25 cellular contexts compared by ENCODE assay signal in the genomic region with DNA sequence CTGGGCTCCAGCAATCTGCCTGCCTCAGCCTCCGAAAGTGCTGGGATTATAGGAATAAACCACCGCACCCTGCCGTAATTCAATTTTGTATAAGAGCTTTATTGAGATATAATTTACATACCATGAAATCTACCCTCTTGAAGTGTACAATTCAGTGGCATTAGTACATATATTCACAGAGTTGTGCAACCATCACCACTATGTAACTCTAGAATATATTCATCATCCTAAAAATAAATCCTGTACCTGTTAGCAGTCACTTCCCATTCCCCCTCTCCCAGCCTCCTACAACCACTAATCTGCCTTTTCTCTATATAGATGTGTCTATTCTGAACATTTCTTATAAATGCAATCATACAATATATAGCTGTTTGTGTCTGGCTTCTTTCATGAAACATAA. TPM values are rescaled to one million over a fixed set of nuclear protein-coding genes. Genes with fewer than 3 reads are reported as not detected.
DNase-seq lines count a peak whose midpoint lies in the region; ATAC-seq, FAIRE-seq and TF ChIP-seq lines count a peak whose summit lies in the region.
"Had no signal": no experiment of that assay in that cellular context is flagged by ENCODE, and none has a peak within 500 bp of the region (broad histone marks: within the 10 kb centered on the region; RNA-seq: fewer than 3 reads in every experiment).

No MANE protein-coding gene starts in this region.

- H3K23ac ChIP-seq in IMR-90 (ENCODE audit: low read depth, low read length), result no peak overlapping the region

- no peak overlapping the region for H2AFZ ChIP-seq in IMR-90 (replicated peaks; ENCODE audit: low read length, poor library complexity)

- peaks cover 54% of the 10 kb centered on the region for H3K4me1 ChIP-seq in A549
- H3K4me1 ChIP-seq in IMR-90 (ENCODE audit: control insufficient read depth, insufficient read depth, low read length), result peaks cover 35% of the 10 kb centered on the region
- peaks cover 56% of the 10 kb centered on the region for H3K4me1 ChIP-seq in RWPE2 (ENCODE audit: insufficient read depth, poor library complexity, severe bottlenecking)
- peaks cover 72% of the 10 kb centered on the region for H3K4me1 ChIP-seq in psoas muscle
- H3K4me1 ChIP-seq in heart left ventricle, result peaks cover 0 to 77% (median 35%) of the 10 kb centered on the region in 12 donors

- H3K4ac ChIP-seq in IMR-90 (ENCODE audit: low read depth, low read length), result no peak overlapping the region

- DNase-seq in A549 (ENCODE audit: low read depth in 1 of 2, low spot score in 1 of 2) (no peak), IMR-90 (no peak), RWPE2 (ENCODE audit: low spot score) (no peak), psoas muscle (no peak), heart left ventricle (no peak), mesenteric fat pad (ENCODE audit: low spot score) (no peak), RKO (ENCODE audit: low spot score) (no peak)
- DNase-seq: C1 segment of cervical spinal cord; CD4-positive, alpha-beta memory T cell; COR-L47; GDM1; HCEC 1CT; Karpas-422; NCI-H1105 treated with DMSO at 0.1 percent for 48 hours; NCI-H146; NCI-H1930; NCI-H2107; NCI-H446; NCI-H524 treated with DMSO at 0.1 percent for 48 hours; NCI-H774; SIG-M5 had no signal

- in situ Hi-C loops in IMR-90 (cut with MboI; ENCODE audit: low sequenced_read_pairs), result no loop called here

- TF ChIP-seq POLR2A in A549 (IDR thresholded peaks at IDR 0.05; ENCODE audit: low read length) (no peak), IMR-90 (IDR thresholded peaks at IDR 0.05; ENCODE audit: low read depth, low read length) (no peak), heart left ventricle (IDR thresholded peaks at IDR 0.05) (no peak)

- H3K79me1 ChIP-seq in IMR-90 (ENCODE audit: low read depth in 1 of 2, low read length in 2 of 2), result peaks cover 44 to 81% of the 10 kb centered on the region in 2 experiments

- H2BK20ac ChIP-seq in IMR-90 (ENCODE audit: low read depth, low read length), result no peak overlapping the region

- TF ChIP-seq RAD21 in A549 (conservative IDR thresholded peaks at IDR 0.05 in 1 of 2, IDR thresholded peaks at IDR 0.05 in 1 of 2), result no peak
- no peak for TF ChIP-seq RAD21 in IMR-90 (IDR thresholded peaks at IDR 0.05; ENCODE audit: low read length)

- no peak overlapping the region for H2BK120ac ChIP-seq in IMR-90 (ENCODE audit: low read depth, low read length)

- no peak overlapping the region for H3K9ac ChIP-seq in IMR-90 (ENCODE audit: low read depth, low read length)

- no peaks in the 10 kb centered on the region for H3K36me3 ChIP-seq in IMR-90 (ENCODE audit: control insufficient read depth, insufficient read depth, low read length)
- H3K36me3 ChIP-seq in RWPE2 (ENCODE audit: low read depth), result no peaks in the 10 kb centered on the region
- no peaks in the 10 kb centered on the region for H3K36me3 ChIP-seq in psoas muscle (ENCODE audit: insufficient read depth in 1 of 2, low read depth in 1 of 2)
- H3K36me3 ChIP-seq in heart left ventricle, result no peaks in the 10 kb centered on the region

- 74% methylated on average over 3 of the region's 3 CpGs for WGBS in A549 (ENCODE audit: missing lambda C conversion rate)
- no CpG with 5 or more reads among the region's 3 CpGs for WGBS in IMR-90 (ENCODE audit: extremely low coverage in 2 of 2, insufficient read length in 1 of 2), 2 experiments
- 79 to 95% (median 79%) methylated on average over 3 of the region's 3 CpGs for WGBS in psoas muscle, 3 donors
- 64 to 83% (median 73%) methylated on average over 3 of the region's 3 CpGs for WGBS in heart left ventricle, 4 donors

- no peak for ATAC-seq in A549
- ATAC-seq in IMR-90 (ENCODE audit: low read depth), result no peak
- ATAC-seq in RWPE2 (ENCODE audit: low read depth), result no peak; the same call in 2 of the 3 replicates
- ATAC-seq in psoas muscle, result peak; percentile 67 to 82 (median 78)
- ATAC-seq in heart left ventricle, result no peak
- ATAC-seq: GM12878 had no signal

- H3K14ac ChIP-seq in IMR-90 (replicated peaks; ENCODE audit: low read depth, low read length), result no peak overlapping the region

- no peak overlapping the region for H4K5ac ChIP-seq in IMR-90 (ENCODE audit: low read depth, low read length)

- H3K9me1 ChIP-seq in IMR-90 (ENCODE audit: insufficient read depth, low read length), result peaks cover 46% of the 10 kb centered on the region

- peaks cover 4% of the 10 kb centered on the region; the same call in 1 of the 2 replicates for H4K20me1 ChIP-seq in IMR-90 (ENCODE audit: insufficient read depth, low read length)

- H3K4me3 ChIP-seq in A549 (no peak overlapping the region), IMR-90 (ENCODE audit: insufficient read depth, low read depth, low read length) (no peak overlapping the region), RWPE2 (ENCODE audit: severe bottlenecking) (no peak overlapping the region), psoas muscle (no peak overlapping the region), heart left ventricle (no peak overlapping the region)
- H3K4me3 ChIP-seq: GM12878, SK-N-MC had no signal

- H3K18ac ChIP-seq in IMR-90 (ENCODE audit: low read depth, low read length), result no peak overlapping the region

- H3K4me2 ChIP-seq in A549 (peak overlapping the region; percentile 49; the same call in 2 of the 3 replicates), IMR-90 (ENCODE audit: low read depth, low read length) (no peak overlapping the region)

- intact Hi-C loops in IMR-90 (cut with micrococcal nuclease) (no loop called here), psoas muscle (cut with DNase I) (no loop called here), heart left ventricle (cut with DNase I) (no loop called here)

- H4K8ac ChIP-seq in IMR-90 (ENCODE audit: low read depth in 2 of 2, low read length in 2 of 2), result no peak overlapping the region

- dilution Hi-C loops in IMR-90 (cut with HindIII; ENCODE audit: low sequenced_read_pairs, unreplicated experiment), result no loop called here

- H3K27ac ChIP-seq in A549 (no peak overlapping the region), IMR-90 (ENCODE audit: insufficient read depth, low read length) (no peak overlapping the region), RWPE2 (ENCODE audit: poor library complexity, severe bottlenecking) (peak overlapping the region; percentile 80), psoas muscle (peak overlapping the region; percentile 64), heart left ventricle (no peak overlapping the region)
- H3K27ac ChIP-seq: HL-60, SK-N-MC had no signal

- no TSS peak for BruUV-seq in IMR-90 (replicated peaks; lab: Mats Ljungman, UMichigan)

- CTCF ChIA-PET in A549 (lab: Yijun Ruan, JAX) (interaction anchor here (0.8 to 2.8 kb wide), 10 partner anchors 8 to 134 kb away, joined by 3 to 19 read pairs (median 8); a partner anchor contains a TSS), IMR-90 (lab: Yijun Ruan, JAX) (interaction anchor here (1.0 kb wide), 1 partner anchor 9 kb away, joined by 4 read pairs; no protein-coding TSS in a partner anchor)

- H2AK5ac ChIP-seq in IMR-90 (ENCODE audit: low read depth, low read length), result no peak overlapping the region

- no peaks in the 10 kb centered on the region for H3K27me3 ChIP-seq in IMR-90 (ENCODE audit: control insufficient read depth, insufficient read depth, low read length)
- H3K27me3 ChIP-seq in RWPE2 (ENCODE audit: insufficient read depth, poor library complexity, severe bottlenecking), result no peaks in the 10 kb centered on the region
- H3K27me3 ChIP-seq in psoas muscle (ENCODE audit: insufficient read depth in 3 of 3, low read length in 2 of 3), result no peaks in the 10 kb centered on the region
- H3K27me3 ChIP-seq in heart left ventricle, result no peaks in the 10 kb centered on the region

- no peak overlapping the region for H2BK5ac ChIP-seq in IMR-90 (ENCODE audit: low read depth, low read length, poor library complexity, severe bottlenecking)

- POLR2A ChIA-PET in A549 (lab: Yijun Ruan, JAX), result no interaction called here
- POLR2A ChIA-PET in IMR-90 (lab: Charles Lee; ENCODE audit: unreplicated experiment), result no interaction called here

- H3K9me3 ChIP-seq in A549 (no peaks in the 10 kb centered on the region), IMR-90 (ENCODE audit: control insufficient read depth, insufficient read depth, low read length) (no peaks in the 10 kb centered on the region), RWPE2 (ENCODE audit: severe bottlenecking) (no peaks in the 10 kb centered on the region), psoas muscle (no peaks in the 10 kb centered on the region), heart left ventricle (no peaks in the 10 kb centered on the region)

- TF ChIP-seq EP300 in A549 (IDR thresholded peaks at IDR 0.05), result no peak

- H3K56ac ChIP-seq in IMR-90 (ENCODE audit: extremely low read depth, insufficient read depth, low read length), result no peak overlapping the region

- H2BK15ac ChIP-seq in IMR-90 (ENCODE audit: low read depth, low read length), result peak overlapping the region; percentile 17; the same call in 1 of the 3 replicates

- TF ChIP-seq CTCF in A549 (IDR thresholded peaks at IDR 0.05) (no peak), IMR-90 (conservative IDR thresholded peaks at IDR 0.05; ENCODE audit: low read depth, low read length) (no peak), RWPE2 (IDR thresholded peaks at IDR 0.05; ENCODE audit: poor library complexity, severe bottlenecking) (no peak), psoas muscle (IDR thresholded peaks at IDR 0.05) (no peak), heart left ventricle (IDR thresholded peaks at IDR 0.05) (no peak)

- no peak overlapping the region for H4K91ac ChIP-seq in IMR-90 (ENCODE audit: insufficient read depth, low read depth, low read length)

- H2AK9ac ChIP-seq in IMR-90 (replicated peaks; ENCODE audit: low read depth, low read length, poor library complexity), result no peak overlapping the region

- FAIRE-seq in A549 (lab: Jason Lieb, UNC), result no peak
- FAIRE-seq: GM12878, H1 had no signal

RNA-seq across cellular contexts. Expression of a gene that starts 26.1 kb away (rescaled TPM):
- polyA plus RNA-seq in A549 (2011; rRNA removed) (19.0 and 19.2 TPM in 2 replicates), A549 (2017; fragmentation: RNase III; extraction: RNeasy Plus Mini Kit Qiagen cat#74134 plus additional on column Dnase treatment) (21.1 to 25.8 TPM (median 24.7 TPM) in 3 replicates), IMR-90 (2012; rRNA removed) (51.7 and 54.3 TPM in 2 replicates), psoas muscle (10 to 100 TPM; 13.3 to 48.4 (median 27.6) TPM), heart left ventricle (100 to 1,000 TPM; 122 to 129 TPM)
- 13.2 and 15.9 TPM in 2 replicates for polyA plus RNA-seq in A549 (2012; cell fraction: cytosol; rRNA removed)
- 48.7 and 49.5 TPM in 2 replicates for polyA plus RNA-seq in A549 (2012; cell fraction: nucleus; rRNA removed)
- polyA minus RNA-seq in A549 (2011; rRNA and poly(A)+ RNA removed), result 27.8 and 28.8 TPM in 2 replicates
- total RNA-seq in IMR-90 (2012; rRNA removed) (23.3 and 34.4 TPM in 2 replicates), psoas muscle (10 to 100 TPM; 72.0 to 89.8 (median 87.2) TPM), heart left ventricle (100 to 1,000 TPM; 210 to 345 (median 247) TPM), mesenteric fat pad (43.7 TPM)
- 33.4 and 54.4 TPM in 2 replicates for polyA plus RNA-seq in IMR-90 (2012; cell fraction: cytosol; rRNA removed)
- 144 and 187 TPM in 2 replicates for polyA plus RNA-seq in IMR-90 (2012; cell fraction: nucleus; rRNA removed; ENCODE audit: low replicate concordance)

RNA-seq across cellular contexts. Expression of a gene that starts 26.6 kb away (rescaled TPM):
- polyA plus RNA-seq in A549 (2011; rRNA removed), result 2.9 and 3.1 TPM in 2 replicates
- 1.9 and 2.1 TPM in 2 replicates for polyA plus RNA-seq in A549 (2012; cell fraction: cytosol; rRNA removed)
- 6.5 and 8.3 TPM in 2 replicates for polyA plus RNA-seq in A549 (2012; cell fraction: nucleus; rRNA removed)
- polyA plus RNA-seq in A549 (2017; fragmentation: RNase III; extraction: RNeasy Plus Mini Kit Qiagen cat#74134 plus additional on column Dnase treatment), result 1.9 to 2.9 TPM (median 2.2 TPM) in 3 replicates
- polyA minus RNA-seq in A549 (2011; rRNA and poly(A)+ RNA removed), result 3.1 and 5.5 TPM in 2 replicates
- total RNA-seq in IMR-90 (2012; rRNA removed), result 0.28 and 0.72 TPM in 2 replicates
- 0.23 and 0.55 TPM in 2 replicates for polyA plus RNA-seq in IMR-90 (2012; rRNA removed)
- 0.12 and 0.30 TPM in 2 replicates for polyA plus RNA-seq in IMR-90 (2012; cell fraction: cytosol; rRNA removed)
- polyA plus RNA-seq in IMR-90 (2012; cell fraction: nucleus; rRNA removed; ENCODE audit: low replicate concordance), result 1.1 and 1.8 TPM in 2 replicates
- 1 to 10 TPM in 1 of 4 donors, under 1 TPM in 3; 0.39 to 1.8 (median 0.73) TPM for total RNA-seq in psoas muscle
- polyA plus RNA-seq in psoas muscle, result 1 to 10 TPM in 1 of 3 donors, under 1 TPM in 2; 0.61 to 1.6 (median 0.69) TPM
- total RNA-seq in heart left ventricle, result 1 to 10 TPM in 4 of 9 donors, under 1 TPM in 5; 0.42 to 3.7 (median 1.00) TPM
- polyA plus RNA-seq in heart left ventricle, result 1 to 10 TPM in 1 of 2 donors, under 1 TPM in 1; 0.57 to 1.2 TPM
- 0.32 TPM for total RNA-seq in mesenteric fat pad
- total RNA-seq: H1 had no signal

Comparison
In these comparisons a context has a peak if more than half of its experiments do, and no peak if none do; other contexts are left out.
1. ATAC-seq: peak in psoas muscle (4 of 4); none in A549 (0 of 2), IMR-90 (single experiment), RWPE2 (single experiment) and heart left ventricle (0 of 4).
2. H3K27ac ChIP-seq: peak in RWPE2 (single experiment) and psoas muscle (single experiment); none in A549 (0 of 2), IMR-90 (single experiment) and heart left ventricle (0 of 12).